14 cellular contexts compared by ENCODE assay signal in genomic region chr2:53826587-53827397, GRCh38. TPM values are rescaled to one million over a fixed set of nuclear protein-coding genes. Genes with fewer than 3 reads are reported as not detected.
DNase-seq lines count a peak whose midpoint lies in the region; ATAC-seq and TF ChIP-seq lines count a peak whose summit lies in the region.
"Had no signal": no experiment of that assay in that cellular context is flagged by ENCODE, and none has a peak within 500 bp of the region (broad histone marks: within the 10 kb centered on the region; RNA-seq: fewer than 3 reads in every experiment).

No MANE protein-coding gene starts in this region.

- H3K27ac ChIP-seq in RWPE2 (ENCODE audit: poor library complexity, severe bottlenecking) (no peak overlapping the region), layer of hippocampus (ENCODE audit: low read depth, low read length) (peak overlapping the region; percentile 80), temporal lobe (ENCODE audit: low read depth, low read length) (peak overlapping the region; percentile 85)
- H3K27ac ChIP-seq: ascending aorta had no signal

- no peaks in the 10 kb centered on the region for H3K36me3 ChIP-seq in RWPE2 (ENCODE audit: low read depth)

- no peaks in the 10 kb centered on the region for H3K4me1 ChIP-seq in RWPE2 (ENCODE audit: insufficient read depth, poor library complexity, severe bottlenecking)
- H3K4me1 ChIP-seq: ascending aorta had no signal

- no peaks in the 10 kb centered on the region for H3K9me3 ChIP-seq in RWPE2 (ENCODE audit: severe bottlenecking)
- H3K9me3 ChIP-seq: ascending aorta had no signal

- ATAC-seq in RWPE2 (ENCODE audit: low read depth) = 0 out of 3 replicates have a peak, but pooled peaks have one; percentile 33
- ATAC-seq in HG02588 (IDR thresholded peaks at IDR 0.05; ENCODE audit: unreplicated experiment) = no peak

- H3K4me3 ChIP-seq in RWPE2 (ENCODE audit: severe bottlenecking) (no peak overlapping the region), epithelial cell of esophagus (ENCODE audit: low read length) (no peak overlapping the region)
- H3K4me3 ChIP-seq: ascending aorta had no signal

- TF ChIP-seq CTCF in RWPE2 (IDR thresholded peaks at IDR 0.05; ENCODE audit: poor library complexity, severe bottlenecking) = no peak
- no peak for TF ChIP-seq CTCF in epithelial cell of esophagus (IDR thresholded peaks at IDR 0.05; ENCODE audit: insufficient read depth, low read depth, low read length, missing control alignments)

- no peaks in the 10 kb centered on the region for H3K27me3 ChIP-seq in RWPE2 (ENCODE audit: insufficient read depth, poor library complexity, severe bottlenecking)
- H3K27me3 ChIP-seq in layer of hippocampus (ENCODE audit: control insufficient read depth, insufficient read depth, low read length) = no peaks in the 10 kb centered on the region
- H3K27me3 ChIP-seq: ascending aorta had no signal

- DNase-seq in RWPE2 (ENCODE audit: low spot score) = no peak
- DNase-seq in epithelial cell of esophagus (ENCODE audit: low read depth) = peak; percentile 73
- DNase-seq in kidney tubule cell (ENCODE audit: low spot score) = no peak
- DNase-seq in activated naive CD4-positive, alpha-beta T cell treated with anti-CD3 and anti-CD28 coated beads, Interleukin-2, amount 50 U/mL, for 16 hours = no peak
- no peak for DNase-seq in NCI-H2196 (lab: John Stamatoyannopoulos, UW; ENCODE audit: unreplicated experiment)
- DNase-seq: activated B cell treated with CpG ODN at 0.5 μM for 24 hours, COR-L47, NCI-H1417, NCI-H748 treated with DMSO at 0.1 percent for 48 hours, posterior cingulate gyrus had no signal

RNA-seq across cellular contexts. Expression of gene GPR75, which starts 33.0 kb away (rescaled TPM):
- 15.0 TPM for total RNA-seq in temporal lobe

RNA-seq across cellular contexts. Expression of gene ERLEC1, which starts 39.9 kb away (rescaled TPM):
- 66.9 TPM for total RNA-seq in temporal lobe

RNA-seq across cellular contexts. Expression of gene ASB3, which starts 40.0 kb away (rescaled TPM):
- total RNA-seq in temporal lobe = 64.9 TPM

RNA-seq across cellular contexts. Expression of gene CHAC2, which starts 59.2 kb away (rescaled TPM):
- 3.2 TPM for total RNA-seq in temporal lobe
- total RNA-seq: ascending aorta had no signal
